Comparison of ENCODE assay signal across 10 cellular contexts in genomic region chr1:42506576-42506975, GRCh38. TPM values are rescaled to one million over a fixed set of nuclear protein-coding genes. Genes with fewer than 3 reads are reported as not detected.
"Had no signal": no experiment of that assay in that cellular context is flagged by ENCODE, and none has a peak within 500 bp of the region (broad histone marks: within the 10 kb centered on the region; RNA-seq: fewer than 3 reads in every experiment).

No MANE protein-coding gene starts in this region.

- ATAC-seq: GM23338, HepG2 had no signal

- H2AFZ ChIP-seq: GM23338 had no signal

- H3K4me2 ChIP-seq: GM23338 had no signal

- H3K27ac ChIP-seq: HL-60 had no signal

- FAIRE-seq: H1, HepG2 had no signal

- DNase-seq: H9, HCEC 1CT, HFFc6, Kasumi-1, KG1 had no signal

- H3K4me3 ChIP-seq: GM23338 had no signal

RNA-seq across cellular contexts. Expression of gene ZMYND12, which starts 50.8 kb away (rescaled TPM):
- total RNA-seq: H1, HT1080 had no signal
